Comparison of ENCODE assay signal across 34 cellular contexts in the genomic region with DNA sequence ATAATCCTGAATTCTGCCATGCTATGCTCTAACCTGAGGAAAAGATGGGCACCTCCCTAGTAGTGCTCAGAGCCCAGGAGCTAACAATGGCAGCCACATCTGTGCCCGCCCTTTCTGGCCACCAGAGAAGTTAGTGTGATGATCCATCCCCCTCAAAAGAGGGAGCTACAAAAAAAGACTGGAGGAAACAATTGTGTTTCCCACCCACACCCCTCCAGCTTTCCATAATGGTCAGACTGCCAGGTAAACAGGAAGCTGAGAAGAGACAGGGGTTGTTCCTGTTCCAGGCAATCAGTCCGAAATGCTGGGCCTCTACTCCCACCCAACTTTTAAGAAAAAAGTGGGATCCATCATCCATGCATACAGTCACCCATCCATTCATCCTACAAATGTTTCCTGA. TPM values are rescaled to one million over a fixed set of nuclear protein-coding genes. Genes with fewer than 3 reads are reported as not detected.
DNase-seq lines count a peak whose midpoint lies in the region; ATAC-seq, FAIRE-seq and TF ChIP-seq lines count a peak whose summit lies in the region.
"Had no signal": no experiment of that assay in that cellular context is flagged by ENCODE, and none has a peak within 500 bp of the region (broad histone marks: within the 10 kb centered on the region; RNA-seq: fewer than 3 reads in every experiment).

No MANE protein-coding gene starts in this region.

- H3K4me1 Mint-ChIP-seq in nephron (peaks cover 58% of the 10 kb centered on the region), Caco-2 (ENCODE audit: low read depth, unreplicated experiment) (peaks cover 47% of the 10 kb centered on the region)

- H3K27ac Mint-ChIP-seq in nephron (no peak overlapping the region), Caco-2 (ENCODE audit: unreplicated experiment) (no peak overlapping the region)
- H3K27ac Mint-ChIP-seq: activated CD4-positive, alpha-beta memory T cell treated with anti-CD3 and anti-CD28 coated beads, Interleukin-2, amount 10 ng/mL, durations not matched to agents 7 days and 5 days; activated naive CD4-positive, alpha-beta T cell treated with anti-CD3 and anti-CD28 coated beads for 36 hours; activated T-helper 1 cell treated with anti-CD3 and anti-CD28 coated beads, Interleukin-12 subunit alpha, Interleukin-12 subunit beta, Interleukin-2, Interleukin-4 antibody, amounts not matched to agents 30 ng/mL and 10 ng/mL and 1 ng/mL, durations not matched to agents 14 hours and 24 hours and 36 hours had no signal

- H3K27ac ChIP-seq in HepG2 (ENCODE audit: extremely low read length, insufficient read depth, low read length) (no peak overlapping the region), right lobe of liver (no peak overlapping the region), mammary epithelial cell (ENCODE audit: insufficient read depth, low read depth, low read length) (no peak overlapping the region), upper lobe of left lung (peak overlapping the region in 3 of 4 donors; percentile 5 to 94 (median 60)), testis (no peak overlapping the region)
- H3K27ac ChIP-seq: uterus had no signal

- no peak for FAIRE-seq in HepG2 (lab: Jason Lieb, UNC)
- FAIRE-seq: endometrium, frontal cortex, G401.6, RCC 7860 had no signal

- H4K20me1 ChIP-seq in HepG2 (ENCODE audit: insufficient read depth, low read length) (peaks cover 58% of the 10 kb centered on the region), mammary epithelial cell (ENCODE audit: insufficient read depth, low read length) (no peaks in the 10 kb centered on the region)

- no peaks in the 10 kb centered on the region; a peak in 1 of 5 replicates for H3K27me3 ChIP-seq in HepG2 (ENCODE audit: control insufficient read depth in 1 of 2, insufficient read depth in 2 of 2, low read length in 2 of 2)
- H3K27me3 ChIP-seq in right lobe of liver = no peaks in the 10 kb centered on the region
- H3K27me3 ChIP-seq in mammary epithelial cell (ENCODE audit: insufficient read depth, low read length) = no peaks in the 10 kb centered on the region
- no peaks in the 10 kb centered on the region for H3K27me3 ChIP-seq in upper lobe of left lung
- no peaks in the 10 kb centered on the region for H3K27me3 ChIP-seq in testis
- H3K27me3 ChIP-seq in Caco-2 (replicated peaks; ENCODE audit: control insufficient read depth, insufficient read depth, low read length) = no peaks in the 10 kb centered on the region
- H3K27me3 ChIP-seq: BE2C, uterus had no signal

- CTCF ChIA-PET in HepG2 (lab: Yijun Ruan, JAX; ENCODE audit: low intra/inter-chr PET ratio, low total read pairs) (no interaction called here), mammary epithelial cell (lab: Charles Lee; ENCODE audit: low non-redundant PET) (no interaction called here), Caco-2 (lab: Charles Lee) (interaction anchor here (0.6 kb wide), 1 partner anchor 70 kb away, joined by 6 read pairs; no protein-coding TSS in a partner anchor)

- dilution Hi-C loops in mammary epithelial cell (cut with HindIII; ENCODE audit: low sequenced_read_pairs) = no loop called here

- ATAC-seq in HepG2 (no peak), right lobe of liver (no peak), upper lobe of left lung (ENCODE audit: low FRiP score in 2 of 2) (no peak), HG03571 (IDR thresholded peaks at IDR 0.05; ENCODE audit: unreplicated experiment) (no peak)
- ATAC-seq: left colon, psoas muscle had no signal

- no TSS peak for BruUV-seq in HepG2 (replicated peaks; lab: Mats Ljungman, UMichigan)
- BruUV-seq in mammary epithelial cell (replicated peaks; lab: Mats Ljungman, UMichigan) = no TSS peak
- BruUV-seq in Caco-2 (replicated peaks; lab: Mats Ljungman, UMichigan) = no TSS peak

- H3K9me3 ChIP-seq in HepG2 (ENCODE audit: low read length) (no peaks in the 10 kb centered on the region), right lobe of liver (peaks cover 0 to 1% (median 0%) of the 10 kb centered on the region in 4 donors), mammary epithelial cell (replicated peaks; ENCODE audit: insufficient read depth, low read length) (no peaks in the 10 kb centered on the region), upper lobe of left lung (no peaks in the 10 kb centered on the region), testis (no peaks in the 10 kb centered on the region), Caco-2 (no peaks in the 10 kb centered on the region)
- H3K9me3 ChIP-seq: BE2C, HAP-1, psoas muscle, uterus had no signal

- H3K9ac ChIP-seq in HepG2 (ENCODE audit: insufficient read depth, low read depth, low read length) (peak overlapping the region; percentile 89), mammary epithelial cell (ENCODE audit: insufficient read depth, low read length) (no peak overlapping the region)

- 83% methylated on average over 2 of the region's 2 CpGs for WGBS in HepG2 (ENCODE audit: low lambda C conversion rate)
- 90% methylated on average over 2 of the region's 2 CpGs for WGBS in right lobe of liver (ENCODE audit: insufficient coverage, low coverage, low lambda C conversion rate, missing lambda C conversion rate)
- WGBS in mammary epithelial cell (ENCODE audit: low coverage, missing lambda C conversion rate) = 97% methylated on average over 2 of the region's 2 CpGs
- WGBS in upper lobe of left lung, 2 donors = 59 to 78% methylated on average over 2 of the region's 2 CpGs
- WGBS in testis, 2 donors = 65 to 96% methylated on average over 2 of the region's 2 CpGs

- TF ChIP-seq EP300 in HepG2 (IDR thresholded peaks at IDR 0.05; ENCODE audit: low read depth in 2 of 2, low read length in 2 of 2) = no peak
- no peak for TF ChIP-seq EP300 in HepG2 (CRISPR knock-in tag; IDR thresholded peaks at IDR 0.05; ENCODE audit: borderline replicate concordance)
- no peak for TF ChIP-seq EP300 in upper lobe of left lung (IDR thresholded peaks at IDR 0.05)

- peaks cover 77% of the 10 kb centered on the region for H3K79me2 ChIP-seq in HepG2 (ENCODE audit: insufficient read depth, low read length)
- H3K79me2 ChIP-seq in mammary epithelial cell (ENCODE audit: insufficient read depth, low read length) = peaks cover 76% of the 10 kb centered on the region

- TF ChIP-seq CTCF in HepG2 (CRISPR knock-in tag; IDR thresholded peaks at IDR 0.05) (no peak), right lobe of liver (IDR thresholded peaks at IDR 0.05) (no peak), mammary epithelial cell (conservative IDR thresholded peaks at IDR 0.05 in 1 of 2, IDR thresholded peaks at IDR 0.05 in 1 of 2; ENCODE audit: extremely low read depth in 1 of 2, insufficient read depth in 1 of 2, low read depth in 1 of 2, low read length in 2 of 2) (no peak), nephron (IDR thresholded peaks at IDR 0.05; ENCODE audit: unreplicated experiment in 3 of 3) (no peak), upper lobe of left lung (IDR thresholded peaks at IDR 0.05) (no peak), testis (IDR thresholded peaks at IDR 0.05) (no peak), Caco-2 (IDR thresholded peaks at IDR 0.05; ENCODE audit: insufficient read depth in 1 of 2, low read depth in 1 of 2, low read length in 1 of 2, severe bottlenecking in 1 of 2, unreplicated experiment in 1 of 2) (no peak)

- H3K36me3 ChIP-seq in HepG2 (replicated peaks in 1 of 2; ENCODE audit: control insufficient read depth in 1 of 2, insufficient read depth in 2 of 2, low read length in 2 of 2) (peaks cover 2 to 9% of the 10 kb centered on the region in 2 experiments; a peak in 3 of 5 replicates), right lobe of liver (no peaks in the 10 kb centered on the region), mammary epithelial cell (ENCODE audit: insufficient read depth, low read length) (no peaks in the 10 kb centered on the region), upper lobe of left lung (no peaks in the 10 kb centered on the region), testis (ENCODE audit: low read depth, missing control alignments) (no peaks in the 10 kb centered on the region), Caco-2 (ENCODE audit: control insufficient read depth, insufficient read depth, low read length) (no peaks in the 10 kb centered on the region)
- H3K36me3 ChIP-seq: BE2C, HAP-1, uterus had no signal

- H3K9me3 Mint-ChIP-seq in nephron (no peaks in the 10 kb centered on the region), Caco-2 (ENCODE audit: unreplicated experiment) (no peaks in the 10 kb centered on the region)
- H3K9me3 Mint-ChIP-seq: activated CD4-positive, alpha-beta memory T cell treated with anti-CD3 and anti-CD28 coated beads, Interleukin-2, amount 10 ng/mL, durations not matched to agents 7 days and 5 days; activated naive CD4-positive, alpha-beta T cell treated with anti-CD3 and anti-CD28 coated beads for 36 hours; activated T-helper 1 cell treated with anti-CD3 and anti-CD28 coated beads, Interleukin-12 subunit alpha, Interleukin-12 subunit beta, Interleukin-2, Interleukin-4 antibody, amounts not matched to agents 30 ng/mL and 10 ng/mL and 1 ng/mL, durations not matched to agents 14 hours and 24 hours and 36 hours; central memory CD8-positive, alpha-beta T cell; immature natural killer cell had no signal

- intact Hi-C loops in HepG2 (cut with micrococcal nuclease; ENCODE audit: unreplicated experiment) (loop anchor here (2.0 kb wide), 1 partner anchor 37 kb away; no protein-coding TSS in a partner anchor), right lobe of liver (cut with DNase I) (no loop called here), mammary epithelial cell (cut with micrococcal nuclease) (no loop called here), testis (cut with DNase I; ENCODE audit: low total_unique reads) (no loop called here), Caco-2 (cut with micrococcal nuclease; ENCODE audit: unreplicated experiment) (no loop called here)

- H3K4me3 Mint-ChIP-seq in nephron (peak overlapping the region; percentile 60 to 82 (median 81)), Caco-2 (ENCODE audit: unreplicated experiment) (no peak overlapping the region)
- H3K4me3 Mint-ChIP-seq: activated CD4-positive, alpha-beta memory T cell treated with anti-CD3 and anti-CD28 coated beads, Interleukin-2, amount 10 ng/mL, durations not matched to agents 7 days and 5 days; activated naive CD4-positive, alpha-beta T cell treated with anti-CD3 and anti-CD28 coated beads for 36 hours; activated T-helper 1 cell treated with anti-CD3 and anti-CD28 coated beads, Interleukin-12 subunit alpha, Interleukin-12 subunit beta, Interleukin-2, Interleukin-4 antibody, amounts not matched to agents 30 ng/mL and 10 ng/mL and 1 ng/mL, durations not matched to agents 14 hours and 24 hours and 36 hours; central memory CD8-positive, alpha-beta T cell had no signal

- DNase-seq in HepG2 (ENCODE audit: low spot score) (no peak), right lobe of liver (no peak), mammary epithelial cell (no peak), upper lobe of left lung (no peak), testis (no peak), Caco-2 (no peak)
- DNase-seq: ACHN; activated CD4-positive, alpha-beta memory T cell treated with anti-CD3 and anti-CD28 coated beads, Interleukin-2, amount 10 ng/mL, durations not matched to agents 7 days and 5 days; activated CD4-positive, alpha-beta T cell treated with anti-CD3 and anti-CD28 coated beads for 1 hour; activated CD8-positive, alpha-beta memory T cell treated with anti-CD3 and anti-CD28 coated beads, Interleukin-2, amount 50 U/mL, for 48 hours; activated naive CD4-positive, alpha-beta T cell treated with anti-CD3 and anti-CD28 coated beads for 36 hours; BE2C; hypothalamus; immature natural killer cell; KBM-7; left colon; mesendoderm; NCI-H2029; NCI-H524 treated with DMSO at 0.1 percent for 48 hours; psoas muscle; SHP77 treated with DMSO at 0.1 percent for 48 hours; stimulated activated CD4-positive, alpha-beta T cell treated with anti-CD3 and anti-CD28 coated beads, Interleukin-15, amount 100 ng/mL, for 24 hours; stimulated activated CD4-positive, alpha-beta T cell treated with anti-CD3 and anti-CD28 coated beads, Interleukin-4, amount 100 ng/mL, for 4 hours; substantia nigra; uterus had no signal

- H3K4me3 ChIP-seq in HepG2 (replicated peaks in 1 of 3; ENCODE audit: insufficient read depth in 1 of 3, low read depth in 2 of 3, low read length in 3 of 3) = peak overlapping the region; percentile 83 to 97 (median 89)
- no peak overlapping the region for H3K4me3 ChIP-seq in right lobe of liver
- H3K4me3 ChIP-seq in mammary epithelial cell (replicated peaks in 1 of 3; ENCODE audit: insufficient read depth in 1 of 3, low read depth in 2 of 3, low read length in 3 of 3) = no peak overlapping the region
- no peak overlapping the region for H3K4me3 ChIP-seq in upper lobe of left lung
- H3K4me3 ChIP-seq in testis = no peak overlapping the region
- H3K4me3 ChIP-seq in Caco-2 (ENCODE audit: low read depth, low read length) = no peak overlapping the region
- H3K4me3 ChIP-seq: HAP-1, uterus had no signal

- in situ Hi-C loops in HepG2 (cut with HindIII; ENCODE audit: extremely low pct_ligation_motif_present, low pct_unique_long_range_greater_than_20kb) (no loop called here), mammary epithelial cell (cut with MboI; ENCODE audit: low sequenced_read_pairs in 2 of 2) (no loop called here)

- no peak overlapping the region for H2AFZ ChIP-seq in HepG2 (ENCODE audit: low read length)
- no peak overlapping the region for H2AFZ ChIP-seq in mammary epithelial cell (ENCODE audit: low read depth, low read length)

- TF ChIP-seq POLR2A in HepG2 (IDR thresholded peaks at IDR 0.05; ENCODE audit: insufficient read depth in 1 of 2, low read depth in 2 of 2, low read length in 2 of 2) (no peak), right lobe of liver (IDR thresholded peaks at IDR 0.05) (no peak), upper lobe of left lung (IDR thresholded peaks at IDR 0.05) (no peak), testis (IDR thresholded peaks at IDR 0.05) (no peak)

- TF ChIP-seq RAD21 in HepG2 (CRISPR knock-in tag; IDR thresholded peaks at IDR 0.05) = no peak

- POLR2A ChIA-PET in HepG2 (lab: Yijun Ruan, JAX) (interaction anchor here (0.6 to 6.4 kb wide), 5 partner anchors 10 to 34 kb away, joined by 3 to 49 read pairs (median 3); no protein-coding TSS in a partner anchor), Caco-2 (lab: Charles Lee) (no interaction called here)

- H3K27me3 Mint-ChIP-seq in nephron (ENCODE audit: low read depth) (no peaks in the 10 kb centered on the region), Caco-2 (ENCODE audit: insufficient read depth, unreplicated experiment) (no peaks in the 10 kb centered on the region)

- H3K4me1 ChIP-seq in HepG2 (ENCODE audit: insufficient read depth, low read length) = peaks cover 72% of the 10 kb centered on the region
- peaks cover 0 to 31% (median 8%) of the 10 kb centered on the region in 4 donors for H3K4me1 ChIP-seq in right lobe of liver
- H3K4me1 ChIP-seq in mammary epithelial cell (ENCODE audit: insufficient read depth, low read length) = peaks cover 32% of the 10 kb centered on the region
- peaks cover 17 to 43% (median 31%) of the 10 kb centered on the region in 4 donors for H3K4me1 ChIP-seq in upper lobe of left lung
- H3K4me1 ChIP-seq in testis = peaks cover 23% of the 10 kb centered on the region
- peaks cover 13% of the 10 kb centered on the region for H3K4me1 ChIP-seq in Caco-2

- H3K4me2 ChIP-seq in HepG2 (ENCODE audit: low read depth, low read length) (peak overlapping the region; percentile 95), mammary epithelial cell (ENCODE audit: insufficient read depth, low read depth, low read length) (peak overlapping the region; percentile 28)

- no peaks in the 10 kb centered on the region for H3K36me3 Mint-ChIP-seq in nephron (ENCODE audit: low read depth)
- H3K36me3 Mint-ChIP-seq in Caco-2 (ENCODE audit: insufficient read depth, unreplicated experiment) = peaks cover 4% of the 10 kb centered on the region
- H3K36me3 Mint-ChIP-seq: immature natural killer cell had no signal

RNA-seq across cellular contexts. Expression of a gene that starts 3.2 kb away (rescaled TPM):
- total RNA-seq in HepG2 (2016; rRNA removed; fragmentation: Illumina TruSeq; extraction: Trizol) (24.6 and 45.1 TPM in 2 replicates), right lobe of liver (10 to 100 TPM; 17.3 to 31.2 (median 21.5) TPM), mammary epithelial cell (10 to 100 TPM in 1 of 2 donors, 1 to 10 TPM in 1; 9.0 to 19.2 TPM), upper lobe of left lung (100 to 1,000 TPM in 1 of 6 donors, 10 to 100 TPM in 5; 21.0 to 133 (median 56.8) TPM), testis (100 to 1,000 TPM in 1 of 2 donors, 10 to 100 TPM in 1; 90.1 to 125 TPM), Caco-2 (2022) (29.3 and 29.5 TPM in 2 replicates)
- total RNA-seq in HepG2 (2016; cell fraction: cytosol; rRNA removed; fragmentation: Illumina TruSeq; extraction: Trizol; ENCODE audit: low read depth) = 19.7 and 20.1 TPM in 2 replicates
- total RNA-seq in HepG2 (2016; cell fraction: insoluble cytoplasmic fraction; rRNA removed; fragmentation: Illumina TruSeq; extraction: Trizol) = 24.0 and 41.1 TPM in 2 replicates
- 25.6 and 27.6 TPM in 2 replicates for total RNA-seq in HepG2 (2016; cell fraction: membrane; rRNA removed; fragmentation: Illumina TruSeq; extraction: Trizol)
- total RNA-seq in HepG2 (2016; cell fraction: nucleus; rRNA removed; fragmentation: Illumina TruSeq; extraction: Trizol) = 65.7 and 82.2 TPM in 2 replicates
- polyA plus RNA-seq in HepG2 (2011; rRNA removed) (95.4 and 109 TPM in 2 replicates), mammary epithelial cell (13.2 TPM), testis (ENCODE audit: insufficient read depth, low read depth, low replicate concordance) (62.2 TPM)
- polyA plus RNA-seq in HepG2 (2011; cell fraction: cytosol; rRNA removed) = 29.9 and 31.1 TPM in 2 replicates
- 436 and 543 TPM in 2 replicates for polyA plus RNA-seq in HepG2 (2011; cell fraction: nucleus; rRNA removed)
- polyA plus RNA-seq in HepG2 (2012) = 48.7 and 51.7 TPM in 2 replicates
- polyA plus RNA-seq in HepG2 (2016; cell fraction: cytosol; fragmentation: Illumina TruSeq; extraction: Trizol; ENCODE audit: low read depth) = 3.0 and 3.1 TPM in 2 replicates
- 19.9 and 22.5 TPM in 2 replicates for polyA plus RNA-seq in HepG2 (2016; cell fraction: insoluble cytoplasmic fraction; fragmentation: Illumina TruSeq; extraction: Trizol; ENCODE audit: low read depth)
- polyA plus RNA-seq in HepG2 (2016; cell fraction: membrane; fragmentation: Illumina TruSeq; extraction: Trizol; ENCODE audit: low read depth) = 8.5 and 9.7 TPM in 2 replicates
- 164 and 165 TPM in 2 replicates for polyA plus RNA-seq in HepG2 (2016; cell fraction: nucleus; fragmentation: Illumina TruSeq; extraction: Trizol; ENCODE audit: insufficient read depth, low read depth)
- polyA minus RNA-seq in HepG2 (2011; rRNA and poly(A)+ RNA removed; ENCODE audit: low replicate concordance) = 49.0 and 185 TPM in 2 replicates
- polyA minus RNA-seq in HepG2 (2011; cell fraction: cytosol; rRNA and poly(A)+ RNA removed) = 17.5 and 18.1 TPM in 2 replicates
- 201 and 233 TPM in 2 replicates for polyA minus RNA-seq in HepG2 (2011; cell fraction: nucleus; rRNA and poly(A)+ RNA removed)
- 28.4 TPM for polyA minus RNA-seq in mammary epithelial cell

Comparison
In these comparisons a context has a peak if more than half of its experiments do, and no peak if none do; other contexts are left out.
1. H3K4me3 ChIP-seq: peak in HepG2 (3 of 3); none in right lobe of liver (0 of 3), mammary epithelial cell (0 of 3), upper lobe of left lung (0 of 4), testis (0 of 2) and Caco-2 (single experiment).
2. H3K27ac ChIP-seq: peak in upper lobe of left lung (3 of 4); none in HepG2 (single experiment), right lobe of liver (0 of 3), mammary epithelial cell (single experiment) and testis (0 of 2).